Comparison of ENCODE assay signal across 7 cellular contexts in genomic region chr9:33517373-33517772, GRCh38. TPM values are rescaled to one million over a fixed set of nuclear protein-coding genes. Genes with fewer than 3 reads are reported as not detected.
A peak's percentile ranks its signal among the peaks of the same experiment; 100 is the strongest.
DNase-seq lines count a peak whose midpoint lies in the region; ATAC-seq and TF ChIP-seq lines count a peak whose summit lies in the region.

No MANE protein-coding gene starts in this region.

- no peak overlapping the region for H2AFZ ChIP-seq in DND-41 (ENCODE audit: low read depth, low read length)

- H3K27me3 Mint-ChIP-seq in glutamatergic neuron (ENCODE audit: unreplicated experiment) = peaks cover 3% of the 10 kb centered on the region
- H3K27me3 Mint-ChIP-seq in type B pancreatic cell = peaks cover 3% of the 10 kb centered on the region

- H3K4me3 ChIP-seq in DND-41 (ENCODE audit: low read depth in 1 of 2, low read length in 2 of 2) = no peak overlapping the region

- H3K4me3 Mint-ChIP-seq in glutamatergic neuron (ENCODE audit: unreplicated experiment) = no peak overlapping the region
- H3K4me3 Mint-ChIP-seq in type B pancreatic cell = no peak overlapping the region

- no peak overlapping the region for H3K27ac ChIP-seq in DND-41 (ENCODE audit: low read length)

- no peak overlapping the region for H3K27ac Mint-ChIP-seq in glutamatergic neuron (ENCODE audit: unreplicated experiment)
- H3K27ac Mint-ChIP-seq in type B pancreatic cell = no peak overlapping the region

- no peak overlapping the region for H3K4me2 ChIP-seq in DND-41 (ENCODE audit: insufficient read depth, low read length)

- H3K36me3 Mint-ChIP-seq in glutamatergic neuron (ENCODE audit: unreplicated experiment) (peaks cover 9% of the 10 kb centered on the region), type B pancreatic cell (no peaks in the 10 kb centered on the region)

- peaks cover 6% of the 10 kb centered on the region for H3K9me3 Mint-ChIP-seq in glutamatergic neuron (ENCODE audit: unreplicated experiment)
- H3K9me3 Mint-ChIP-seq in type B pancreatic cell = no peaks in the 10 kb centered on the region

- DNase-seq in DND-41 = no peak
- DNase-seq in HT-29 (ENCODE audit: low spot score) = peak; percentile 63
- DNase-seq in T1000 (lab: John Stamatoyannopoulos, UW) = peak; percentile 5
- DNase-seq in glutamatergic neuron = no peak
- no peak for DNase-seq in type B pancreatic cell (ENCODE audit: extremely low spot score, unreplicated experiment)

- H4K20me1 ChIP-seq in DND-41 (ENCODE audit: insufficient read depth, low read length) = no peaks in the 10 kb centered on the region

- no peaks in the 10 kb centered on the region for H3K9me3 ChIP-seq in DND-41 (ENCODE audit: insufficient read depth, low read length, severe bottlenecking)

- no peaks in the 10 kb centered on the region for H3K79me2 ChIP-seq in DND-41 (ENCODE audit: insufficient read depth, low read length)

- TF ChIP-seq CTCF in DND-41 (IDR thresholded peaks at IDR 0.05; ENCODE audit: borderline replicate concordance, extremely low read depth, low read length, poor library complexity, severe bottlenecking) = peak; percentile 54
- peak; percentile 80 for TF ChIP-seq CTCF in glutamatergic neuron (IDR thresholded peaks at IDR 0.05; ENCODE audit: partially characterized antibody, unreplicated experiment)
- TF ChIP-seq CTCF in type B pancreatic cell (conservative IDR thresholded peaks at IDR 0.05) = peak; percentile 79

- ATAC-seq in DND-41 (ENCODE audit: insufficient read depth, low read depth) (no peak), GM21723 (IDR thresholded peaks at IDR 0.05; ENCODE audit: unreplicated experiment) (no peak), HG03378 (IDR thresholded peaks at IDR 0.05; ENCODE audit: unreplicated experiment) (no peak)

- H3K9ac ChIP-seq in DND-41 (ENCODE audit: low read depth, low read length) = no peak overlapping the region

- H3K27me3 ChIP-seq in DND-41 (ENCODE audit: insufficient read depth, low read length, poor library complexity) = no peaks in the 10 kb centered on the region

- no peaks in the 10 kb centered on the region for H3K36me3 ChIP-seq in DND-41 (ENCODE audit: insufficient read depth, low read length)

- no peaks in the 10 kb centered on the region for H3K4me1 ChIP-seq in DND-41 (ENCODE audit: insufficient read depth, low read length)

- no peaks in the 10 kb centered on the region for H3K4me1 Mint-ChIP-seq in glutamatergic neuron (ENCODE audit: low read depth, unreplicated experiment)
- H3K4me1 Mint-ChIP-seq in type B pancreatic cell (ENCODE audit: unreplicated experiment) = peaks cover 4% of the 10 kb centered on the region

RNA-seq across cellular contexts. Expression of gene ANKRD18B, which starts 6.7 kb away (rescaled TPM):
- total RNA-seq in HT-29 (2014; rRNA removed; shearing (Covaris generic)) = not detected in 2 replicates
- 5.0 TPM for total RNA-seq in glutamatergic neuron (ENCODE audit: unreplicated experiment)
- 2.8 and 10.3 TPM in 2 replicates for total RNA-seq in type B pancreatic cell (ENCODE audit: low replicate concordance)

RNA-seq across cellular contexts. Expression of gene NOL6, which starts 43.6 kb away (rescaled TPM):
- total RNA-seq in HT-29 (2014; rRNA removed; shearing (Covaris generic)) = 53.5 and 54.4 TPM in 2 replicates
- total RNA-seq in glutamatergic neuron (ENCODE audit: unreplicated experiment) = 25.6 TPM
- total RNA-seq in type B pancreatic cell (ENCODE audit: low replicate concordance) = 39.2 and 46.3 TPM in 2 replicates

Comparison
In these comparisons a context has a peak if more than half of its experiments do, and no peak if none do; other contexts are left out.
1. DNase-seq: peak in HT-29 (single experiment) and T1000 (single experiment); none in DND-41 (single experiment), glutamatergic neuron (single experiment) and type B pancreatic cell (single experiment).
2. Peak in every context shown above with its lines, with median percentiles within 50 percentile points of each other: CTCF ChIP-seq.